13 cellular contexts compared by ENCODE assay signal in genomic region chr9:117868594-117868993, GRCh38.
DNase-seq lines count a peak whose midpoint lies in the region; ATAC-seq lines count a peak whose summit lies in the region.
"Had no signal": no experiment of that assay in that cellular context is flagged by ENCODE, and none has a peak within 500 bp of the region (broad histone marks: within the 10 kb centered on the region; RNA-seq: fewer than 3 reads in every experiment).

No MANE protein-coding gene starts in this region.

- peaks cover under 1% of the 10 kb centered on the region for H3K4me1 Mint-ChIP-seq in stimulated activated memory B cell treated with anti-CD40 and anti-IgM and Interleukin-4, amounts not matched to agents 10 μg/mL and 1 μg/mL and 100 μg/mL, for 72 hours
- H3K4me1 Mint-ChIP-seq: CD4-positive, alpha-beta memory T cell; IgD-negative memory B cell had no signal

- H3K36me3 Mint-ChIP-seq in stimulated activated memory B cell treated with anti-CD40 and anti-IgM and Interleukin-4, amounts not matched to agents 10 μg/mL and 1 μg/mL and 100 μg/mL, for 72 hours = no peaks in the 10 kb centered on the region
- H3K36me3 Mint-ChIP-seq: CD4-positive, alpha-beta memory T cell had no signal

- H3K9me3 Mint-ChIP-seq in stimulated activated memory B cell treated with anti-CD40 and anti-IgM and Interleukin-4, amounts not matched to agents 10 μg/mL and 1 μg/mL and 100 μg/mL, for 72 hours = no peaks in the 10 kb centered on the region
- H3K9me3 Mint-ChIP-seq: IgD-negative memory B cell had no signal

- no peak overlapping the region for H3K4me3 Mint-ChIP-seq in stimulated activated memory B cell treated with anti-CD40 and anti-IgM and Interleukin-4, amounts not matched to agents 10 μg/mL and 1 μg/mL and 100 μg/mL, for 72 hours
- H3K4me3 Mint-ChIP-seq: HFFc6, IgD-negative memory B cell had no signal

- H3K27ac Mint-ChIP-seq in stimulated activated memory B cell treated with anti-CD40 and anti-IgM and Interleukin-4, amounts not matched to agents 10 μg/mL and 1 μg/mL and 100 μg/mL, for 72 hours = no peak overlapping the region
- H3K27ac Mint-ChIP-seq: CD4-positive, alpha-beta memory T cell; HFFc6; IgD-negative memory B cell had no signal

- in situ Hi-C loops in G401 (cut with HindIII; ENCODE audit: low sequenced_read_pairs) = no loop called here

- ATAC-seq in HG02798 (IDR thresholded peaks at IDR 0.05; ENCODE audit: poor library complexity, unreplicated experiment) (no peak), HG03571 (IDR thresholded peaks at IDR 0.05; ENCODE audit: unreplicated experiment) (no peak)
- ATAC-seq in stimulated activated memory B cell treated with anti-CD40 and anti-IgM and Interleukin-4, amounts not matched to agents 10 μg/mL and 1 μg/mL and 100 μg/mL, for 72 hours = no peak
- ATAC-seq: A549 had no signal

- H3K27me3 Mint-ChIP-seq in stimulated activated memory B cell treated with anti-CD40 and anti-IgM and Interleukin-4, amounts not matched to agents 10 μg/mL and 1 μg/mL and 100 μg/mL, for 72 hours = no peaks in the 10 kb centered on the region

- DNase-seq in G401 (ENCODE audit: low spot score) (peak; percentile 81), NCI-H2171 treated with DMSO at 0.1 percent for 48 hours (lab: John Stamatoyannopoulos, UW) (peak; percentile 87), NCI-H82 (lab: John Stamatoyannopoulos, UW) (peak; percentile 59), cerebellum (ENCODE audit: low spot score) (peak; percentile 54)
- DNase-seq: BE2C; CD4-positive, alpha-beta memory T cell; HCEC 1CT; HFFc6 had no signal
